ENCODE assay signal across 8 cellular contexts in genomic region chr4:9532134-9532862, GRCh38.
DNase-seq lines count a peak whose midpoint lies in the region; TF ChIP-seq lines count a peak whose summit lies in the region.
"Not testable (repeated sequence)": the region's sequence is repeated elsewhere in the genome, so short reads cannot be mapped to it uniquely, and the experiment has no call there.

No MANE protein-coding gene starts in this region.

- H3K27ac ChIP-seq in HUES48 (ENCODE audit: low read depth, low read length); osteoblast (ENCODE audit: low read depth, low read length): not testable (repeated sequence)
- H3K27ac ChIP-seq in breast epithelium (peak overlapping the region; percentile 4 to 41), hepatocyte (peak overlapping the region; percentile 90)

- peaks cover 12% of the 10 kb centered on the region for H3K4me1 ChIP-seq in HUES48 (ENCODE audit: control insufficient read depth, insufficient read depth, low read length)
- not testable (repeated sequence) for H3K4me1 ChIP-seq in breast epithelium; hepatocyte (ENCODE audit: insufficient read depth); osteoblast (ENCODE audit: insufficient read depth, low read length)

- WGBS in hepatocyte (ENCODE audit: low lambda C conversion rate, missing lambda C conversion rate), result 1% methylated on average over 61 of the region's 81 CpGs

- not testable (repeated sequence) for H3K9me3 ChIP-seq in HUES48 (ENCODE audit: control insufficient read depth, insufficient read depth, low read length); breast epithelium; hepatocyte (ENCODE audit: low read depth); osteoblast (ENCODE audit: low read depth, low read length)

- not testable (repeated sequence) for H4K20me1 ChIP-seq in hepatocyte (ENCODE audit: insufficient read depth, poor library complexity, severe bottlenecking); osteoblast (ENCODE audit: insufficient read depth, low read length)

- intact Hi-C loops in breast epithelium (cut with DNase I; ENCODE audit: low total_unique reads), result not testable (repeated sequence)

- H3K9ac ChIP-seq in HUES48 (ENCODE audit: low read depth, low read length), result peak overlapping the region; percentile 42; the same call in 1 of the 2 replicates

- DNase-seq in COLO829 (ENCODE audit: low spot score) (peak; percentile 7), NCI-H774 (lab: John Stamatoyannopoulos, UW) (peak; percentile 42), breast epithelium (ENCODE audit: low spot score in 2 of 2) (peak; percentile 53 to 59), hepatocyte (ENCODE audit: low spot score) (peak; percentile 92), osteoblast (ENCODE audit: insufficient read length, low spot score, missing footprints) (peak; percentile 93)
- DNase-seq in activated CD4-positive, alpha-beta T cell treated with anti-CD3 and anti-CD28 coated beads, Interleukin-2, amount 50 U/mL, for 4 hours, result peak; percentile 50 to 51
- DNase-seq in stimulated activated CD8-positive, alpha-beta memory T cell treated with anti-CD3 and anti-CD28 coated beads, Interleukin-7, amount 100 ng/mL, for 24 hours (ENCODE audit: low read depth), result peak; percentile 40

- H3K4me2 ChIP-seq in hepatocyte (peak overlapping the region; percentile 99), osteoblast (ENCODE audit: insufficient read depth, low read length) (peak overlapping the region; percentile 65)

- not testable (repeated sequence) for H3K27me3 ChIP-seq in HUES48 (ENCODE audit: control insufficient read depth, insufficient read depth, low read length); breast epithelium; hepatocyte; osteoblast (ENCODE audit: insufficient read depth, low read length)

- peak overlapping the region; percentile 90 for H2AFZ ChIP-seq in hepatocyte
- H2AFZ ChIP-seq in osteoblast (ENCODE audit: low read length), result peak overlapping the region; percentile 80

- H3K9me2 ChIP-seq in hepatocyte (replicated peaks; ENCODE audit: insufficient read depth), result not testable (repeated sequence)

- H3K36me3 ChIP-seq in HUES48 (ENCODE audit: control insufficient read depth, insufficient read depth, low read length); breast epithelium; hepatocyte (replicated peaks; ENCODE audit: insufficient read depth, low read depth); osteoblast (ENCODE audit: insufficient read depth, low read length): not testable (repeated sequence)

- not testable (repeated sequence) for H3K79me2 ChIP-seq in hepatocyte; osteoblast (ENCODE audit: insufficient read depth, low read length)

- not testable (repeated sequence) for TF ChIP-seq POLR2A in breast epithelium (IDR thresholded peaks at IDR 0.05)

- peak overlapping the region; percentile 69 for H3K4me3 ChIP-seq in HUES48 (ENCODE audit: low read depth, low read length)
- H3K4me3 ChIP-seq in breast epithelium, result peak overlapping the region; percentile 48 to 73 (median 57)
- peak overlapping the region; percentile 88 for H3K4me3 ChIP-seq in hepatocyte
- peak overlapping the region; percentile 56 for H3K4me3 ChIP-seq in osteoblast (ENCODE audit: insufficient read depth, low read length)

- TF ChIP-seq CTCF in breast epithelium (IDR thresholded peaks at IDR 0.05), result peak in 1 of 3 donors; percentile 81
- peak; percentile 63 for TF ChIP-seq CTCF in hepatocyte (IDR thresholded peaks at IDR 0.05; ENCODE audit: poor library complexity)
- TF ChIP-seq CTCF in osteoblast (IDR thresholded peaks at IDR 0.05; ENCODE audit: extremely low read depth, low read depth, low read length), result peak; percentile 30

Comparison
In these comparisons a context has a peak if more than half of its experiments do, and no peak if none do; other contexts are left out.
1. DNase-seq: peak in every context shown above with its lines; median percentile 93 in osteoblast; 92 in hepatocyte; 56 in breast epithelium; 50 in activated CD4-positive, alpha-beta T cell treated with anti-CD3 and anti-CD28 coated beads, Interleukin-2, amount 50 U/mL, for 4 hours; 42 in NCI-H774; 40 in stimulated activated CD8-positive, alpha-beta memory T cell treated with anti-CD3 and anti-CD28 coated beads, Interleukin-7, amount 100 ng/mL, for 24 hours; 7 in COLO829.